Comparison of ENCODE assay signal across 12 cellular contexts in the genomic region with DNA sequence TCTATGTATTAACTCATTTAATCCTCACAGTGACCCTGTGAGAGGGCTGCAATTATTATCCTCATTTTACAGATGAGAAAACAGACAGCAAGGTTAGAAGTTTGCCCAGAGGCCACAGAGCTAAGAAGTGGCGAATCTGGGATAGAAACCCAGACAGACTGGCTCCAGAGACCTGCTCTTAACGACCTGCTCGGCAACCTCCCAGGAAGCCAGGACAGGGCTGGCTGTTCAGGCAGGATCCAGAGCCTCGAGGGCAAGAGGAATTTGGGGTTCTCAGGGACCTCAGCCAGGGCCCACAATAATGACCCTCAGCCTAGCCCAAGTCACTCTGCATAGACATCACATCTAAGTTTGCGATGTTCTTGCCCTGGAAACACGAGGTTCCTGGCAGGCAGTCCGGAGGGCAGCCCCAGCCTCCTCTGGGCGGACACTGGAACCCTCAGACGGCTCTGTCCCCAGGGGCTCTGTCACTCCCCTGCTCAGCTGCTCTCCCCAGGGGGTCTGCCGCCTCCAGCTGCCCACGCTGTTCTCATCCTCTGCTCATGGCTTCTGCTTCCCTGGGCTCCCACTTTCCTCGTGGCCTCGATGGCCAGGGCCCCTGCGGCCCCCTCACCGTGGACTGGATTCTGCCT.
"Had no signal": no experiment of that assay in that cellular context is flagged by ENCODE, and none has a peak within 500 bp of the region (broad histone marks: within the 10 kb centered on the region; RNA-seq: fewer than 3 reads in every experiment).

No MANE protein-coding gene starts in this region.

- H3K36me3 Mint-ChIP-seq: activated naive CD4-positive, alpha-beta T cell treated with anti-CD3 and anti-CD28 coated beads, Interleukin-2, amount 50 U/mL, for 24 hours had no signal

- H3K9me3 ChIP-seq: body of pancreas, left ventricle myocardium inferior, pancreas had no signal

- ATAC-seq: body of pancreas, pancreas had no signal

- H3K4me3 Mint-ChIP-seq: activated naive CD4-positive, alpha-beta T cell treated with anti-CD3 and anti-CD28 coated beads, Interleukin-2, amount 50 U/mL, for 24 hours; activated T-cell treated with anti-CD3 and anti-CD28 coated beads, Interleukin-2, amount 50 U/mL, for 24 hours; nephron had no signal

- H3K27ac Mint-ChIP-seq: activated naive CD4-positive, alpha-beta T cell treated with anti-CD3 and anti-CD28 coated beads, Interleukin-2, amount 50 U/mL, for 24 hours; activated T-cell treated with anti-CD3 and anti-CD28 coated beads, Interleukin-2, amount 50 U/mL, for 24 hours; nephron had no signal

- H3K27me3 ChIP-seq: body of pancreas, pancreas had no signal

- H3K9me3 Mint-ChIP-seq: activated naive CD4-positive, alpha-beta T cell treated with anti-CD3 and anti-CD28 coated beads, Interleukin-2, amount 50 U/mL, for 24 hours; activated T-cell treated with anti-CD3 and anti-CD28 coated beads, Interleukin-2, amount 50 U/mL, for 24 hours; nephron had no signal

- H3K36me3 ChIP-seq: left ventricle myocardium inferior, pancreas had no signal

- H3K27ac ChIP-seq: body of pancreas, coronary artery, left ventricle myocardium inferior, pancreas had no signal

- DNase-seq: activated effector memory CD4-positive, alpha-beta T cell treated with Interleukin-2 at 50 U/mL for 16 hours; activated T-cell treated with anti-CD3 and anti-CD28 coated beads, Interleukin-2, amount 50 U/mL, for 24 hours; body of pancreas; central memory CD4-positive, alpha-beta T cell; effector CD4-positive, alpha-beta T cell; foreskin melanocyte; left ventricle myocardium inferior; pancreas; small intestine had no signal

- H3K27me3 Mint-ChIP-seq: activated naive CD4-positive, alpha-beta T cell treated with anti-CD3 and anti-CD28 coated beads, Interleukin-2, amount 50 U/mL, for 24 hours had no signal

- H3K4me1 ChIP-seq: body of pancreas, left ventricle myocardium inferior, pancreas had no signal

- H3K4me3 ChIP-seq: body of pancreas, coronary artery, left ventricle myocardium inferior, pancreas had no signal
